In genomic region chr5:137754236-137754960, GRCh38 we compare ENCODE assay signal across 8 cellular contexts. TPM values are rescaled to one million over a fixed set of nuclear protein-coding genes. Genes with fewer than 3 reads are reported as not detected.
DNase-seq lines count a peak whose midpoint lies in the region; ATAC-seq, FAIRE-seq and TF ChIP-seq lines count a peak whose summit lies in the region.

TSS of gene HNRNPA0 (minus strand) at chr5:137754363. CDS start at chr5:137754066, 297 bp downstream.

- peaks cover 39% of the 10 kb centered on the region for H3K4me1 ChIP-seq in OCI-LY3 (ENCODE audit: low read length)
- peaks cover 20% of the 10 kb centered on the region for H3K4me1 ChIP-seq in mononuclear cell (ENCODE audit: insufficient read depth, low read length)

- peak within 1 kb of the TSS; percentile 95 for H3K9ac ChIP-seq in OCI-LY3 (ENCODE audit: low read length)

- peaks cover 47% of the 10 kb centered on the region for H3K79me2 ChIP-seq in OCI-LY3 (ENCODE audit: low read length)

- H3K27me3 ChIP-seq in OCI-LY3 (ENCODE audit: low read depth, low read length), result 0 out of 2 replicates have a peak, but pooled peaks cover 5% of the 10 kb centered on the region
- no peaks in the 10 kb centered on the region for H3K27me3 ChIP-seq in mononuclear cell (ENCODE audit: insufficient read depth, low read length)

- DNase-seq in D721Med (ENCODE audit: insufficient read length, low spot score), result peak; percentile 73
- peak; percentile 94 for DNase-seq in HuH-7 (ENCODE audit: low spot score)
- peak; percentile 97 for DNase-seq in activated CD8-positive, alpha-beta memory T cell treated with anti-CD3 and anti-CD28 coated beads, Interleukin-2, amount 50 U/mL, for 48 hours
- peak; percentile 87 for DNase-seq in epidermal melanocyte (ENCODE audit: insufficient read length, low spot score)
- DNase-seq in stimulated activated CD8-positive, alpha-beta memory T cell treated with anti-CD3 and anti-CD28 coated beads, Interleukin-4, amount 100 ng/mL, for 1 hour (ENCODE audit: low read depth in 2 of 2, low spot score in 1 of 2), result peak; percentile 93 to 96

- FAIRE-seq in D721Med (lab: Jason Lieb, UNC), result no peak

- H3K9me3 ChIP-seq in OCI-LY3 (ENCODE audit: insufficient read depth, low read length), result no peaks in the 10 kb centered on the region
- H3K9me3 ChIP-seq in mononuclear cell (ENCODE audit: low read depth, low read length), result no peaks in the 10 kb centered on the region

- peak within 1 kb of the TSS; percentile 90 for H3K4me2 ChIP-seq in OCI-LY3 (ENCODE audit: low read length)

- TF ChIP-seq CTCF in D721Med (IDR thresholded peaks at IDR 0.05; ENCODE audit: insufficient read depth, missing control alignments) (no peak), OCI-LY3 (IDR thresholded peaks at IDR 0.05; ENCODE audit: low read depth, low read length) (no peak)

- peak within 1 kb of the TSS; percentile 100 for H3K4me3 ChIP-seq in OCI-LY3 (ENCODE audit: low read length)
- peak within 1 kb of the TSS; percentile 85 for H3K4me3 ChIP-seq in mononuclear cell (ENCODE audit: low read length)

- H4K20me1 ChIP-seq in OCI-LY3 (ENCODE audit: insufficient read depth, low read length), result peaks cover 43% of the 10 kb centered on the region

- peak; percentile 75 for ATAC-seq in GM21515 (IDR thresholded peaks at IDR 0.05; ENCODE audit: unreplicated experiment)

- H3K36me3 ChIP-seq in OCI-LY3 (replicated peaks; ENCODE audit: low read depth, low read length), result peaks cover 34% of the 10 kb centered on the region

- 0 out of 2 replicates have a peak within 1 kb of the TSS, but pooled peaks have one; percentile 74 for H2AFZ ChIP-seq in OCI-LY3 (ENCODE audit: low read depth, low read length)

- H3K27ac ChIP-seq in OCI-LY3 (ENCODE audit: low read length), result peak within 1 kb of the TSS; percentile 89

RNA-seq across cellular contexts. Expression of gene HNRNPA0, which starts in this region (rescaled TPM):
- 17.3 TPM for total RNA-seq in mononuclear cell

Comparison
In these comparisons a context has a peak if more than half of its experiments do, and no peak if none do; other contexts are left out.
1. Peak in every context shown above with its lines: DNase-seq, ATAC-seq, H3K4me3 ChIP-seq and H3K27ac ChIP-seq.